Comparison of ENCODE assay signal across 15 cellular contexts in the genomic region with DNA sequence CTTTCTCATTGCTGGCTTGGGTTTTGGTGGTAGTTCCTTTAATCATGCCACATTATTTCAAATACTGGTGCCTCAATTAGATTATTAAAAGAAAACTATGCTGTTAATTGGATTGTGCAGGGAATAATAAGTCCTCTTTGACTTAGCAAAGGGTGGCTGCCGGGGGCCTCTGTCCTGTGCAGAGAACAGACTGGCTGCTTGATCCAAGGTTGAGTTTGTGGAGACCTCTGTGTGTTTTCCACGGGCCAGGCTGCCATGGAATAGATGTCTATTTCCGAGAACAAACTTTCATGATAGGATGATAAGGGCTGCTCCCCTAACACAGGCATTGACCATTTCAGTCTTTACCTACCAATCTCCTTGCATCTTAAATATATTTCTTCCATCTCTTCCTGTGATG. TPM values are rescaled to one million over a fixed set of nuclear protein-coding genes. Genes with fewer than 3 reads are reported as not detected.
A peak's percentile ranks its signal among the peaks of the same experiment; 100 is the strongest.
DNase-seq lines count a peak whose midpoint lies in the region; ATAC-seq and TF ChIP-seq lines count a peak whose summit lies in the region.
"Had no signal": no experiment of that assay in that cellular context is flagged by ENCODE, and none has a peak within 500 bp of the region (broad histone marks: within the 10 kb centered on the region; RNA-seq: fewer than 3 reads in every experiment).

No MANE protein-coding gene starts in this region.

- H3K4me1 ChIP-seq in osteoblast (ENCODE audit: insufficient read depth, low read length), result no peaks in the 10 kb centered on the region
- H3K4me1 ChIP-seq in aorta (ENCODE audit: control insufficient read depth in 1 of 2, insufficient read depth in 2 of 2, low read length in 2 of 2), result no peaks in the 10 kb centered on the region
- H3K4me1 ChIP-seq: BLaER1 had no signal

- H2AFZ ChIP-seq in osteoblast (ENCODE audit: low read length), result no peak overlapping the region

- no peaks in the 10 kb centered on the region for H3K36me3 Mint-ChIP-seq in brain
- H3K36me3 Mint-ChIP-seq: CD8-positive, alpha-beta memory T cell had no signal

- 78 to 79% methylated on average over 3 of the region's 3 CpGs for WGBS in aorta, 2 donors

- no peak overlapping the region for H3K4me3 Mint-ChIP-seq in brain
- H3K4me3 Mint-ChIP-seq: CD8-positive, alpha-beta memory T cell; HFFc6 had no signal

- no peak for ATAC-seq in aorta (ENCODE audit: low FRiP score)

- H3K27me3 Mint-ChIP-seq in brain, result peaks cover 4% of the 10 kb centered on the region

- H3K9me3 ChIP-seq in osteoblast (ENCODE audit: low read depth, low read length) (no peaks in the 10 kb centered on the region), aorta (ENCODE audit: control insufficient read depth, low read length) (no peaks in the 10 kb centered on the region)

- H3K4me2 ChIP-seq in osteoblast (ENCODE audit: insufficient read depth, low read length), result no peak overlapping the region
- H3K4me2 ChIP-seq: BLaER1 had no signal

- intact Hi-C loops in aorta (cut with DNase I), result no loop called here

- peak; percentile 17 for DNase-seq in NCI-H82 treated with DMSO at 0.1 percent for 48 hours (lab: John Stamatoyannopoulos, UW; ENCODE audit: unreplicated experiment)
- DNase-seq in osteoblast (ENCODE audit: insufficient read length, low spot score, missing footprints), result peak; percentile 39
- DNase-seq in aorta, result peak; percentile 5 to 52
- no peak for DNase-seq in COLO668 (lab: John Stamatoyannopoulos, UW; ENCODE audit: unreplicated experiment)
- DNase-seq in HuH-7.5 (ENCODE audit: low spot score), result no peak
- DNase-seq: CD8-positive, alpha-beta memory T cell; DMS53; GF-D8; HCEC 1CT; HFFc6 had no signal

- H3K27me3 ChIP-seq in osteoblast (ENCODE audit: insufficient read depth, low read length) (peaks cover 21% of the 10 kb centered on the region), aorta (ENCODE audit: control insufficient read depth in 1 of 2, insufficient read depth in 2 of 2, low read length in 1 of 2) (no peaks in the 10 kb centered on the region)
- H3K27me3 ChIP-seq: BLaER1 had no signal

- peak overlapping the region in 3 of 5 experiments; percentile 27 to 47 (median 44) for H3K27ac Mint-ChIP-seq in brain
- H3K27ac Mint-ChIP-seq: CD8-positive, alpha-beta memory T cell; HFFc6 had no signal

- H3K79me2 ChIP-seq in osteoblast (ENCODE audit: insufficient read depth, low read length), result no peaks in the 10 kb centered on the region

- peaks cover 0 to 6% (median 0%) of the 10 kb centered on the region in 5 experiments for H3K9me3 Mint-ChIP-seq in brain
- H3K9me3 Mint-ChIP-seq: CD8-positive, alpha-beta memory T cell; HFFc6 had no signal

- TF ChIP-seq CTCF in brain (conservative IDR thresholded peaks at IDR 0.05), result no peak
- TF ChIP-seq CTCF in osteoblast (IDR thresholded peaks at IDR 0.05; ENCODE audit: extremely low read depth, low read depth, low read length), result no peak

- H3K4me3 ChIP-seq in osteoblast (ENCODE audit: insufficient read depth, low read length), result no peak overlapping the region
- H3K4me3 ChIP-seq in aorta (ENCODE audit: low read length in 2 of 2), result no peak overlapping the region
- H3K4me3 ChIP-seq: BLaER1 had no signal

- peaks cover 17% of the 10 kb centered on the region for H3K4me1 Mint-ChIP-seq in brain
- H3K4me1 Mint-ChIP-seq: CD8-positive, alpha-beta memory T cell had no signal

- H3K27ac ChIP-seq in osteoblast (ENCODE audit: low read depth, low read length), result no peak overlapping the region
- H3K27ac ChIP-seq in aorta (ENCODE audit: low read depth in 1 of 2, low read length in 2 of 2), result no peak overlapping the region
- H3K27ac ChIP-seq: BLaER1 had no signal

- H3K36me3 ChIP-seq in osteoblast (ENCODE audit: insufficient read depth, low read length) (no peaks in the 10 kb centered on the region), aorta (ENCODE audit: control insufficient read depth in 1 of 2, insufficient read depth in 2 of 2, low read length in 1 of 2) (no peaks in the 10 kb centered on the region)
- H3K36me3 ChIP-seq: BLaER1 had no signal

- H4K20me1 ChIP-seq in osteoblast (ENCODE audit: insufficient read depth, low read length), result no peaks in the 10 kb centered on the region
- H4K20me1 ChIP-seq: BLaER1 had no signal

RNA-seq across cellular contexts. Expression of a gene that starts 30.4 kb away (rescaled TPM):
- polyA plus RNA-seq in brain (ENCODE audit: insufficient read depth, low read depth, low replicate concordance), result 3.5 TPM
- total RNA-seq in osteoblast, result not detected in 2 replicates
- not detected for total RNA-seq in aorta
- polyA plus RNA-seq in aorta, result not detected
- total RNA-seq: A673; CD8-positive, alpha-beta memory T cell; H4; IMR-90 had no signal
- polyA plus RNA-seq: CD8-positive, alpha-beta memory T cell had no signal

RNA-seq across cellular contexts. Expression of a gene that starts 34.8 kb away (rescaled TPM):
- polyA plus RNA-seq in brain (ENCODE audit: insufficient read depth, low read depth, low replicate concordance) (249 TPM), aorta (100 to 1,000 TPM; 415 to 787 TPM)
- total RNA-seq in osteoblast (70.2 and 84.9 TPM in 2 replicates), aorta (10 to 100 TPM; 83.7 to 94.0 TPM)

Comparison
In these comparisons a context has a peak if more than half of its experiments do, and no peak if none do; other contexts are left out.
1. DNase-seq: peak in NCI-H82 treated with DMSO at 0.1 percent for 48 hours (single experiment), osteoblast (single experiment) and aorta (2 of 2); none in COLO668 (single experiment) and HuH-7.5 (single experiment).